In the genomic region with DNA sequence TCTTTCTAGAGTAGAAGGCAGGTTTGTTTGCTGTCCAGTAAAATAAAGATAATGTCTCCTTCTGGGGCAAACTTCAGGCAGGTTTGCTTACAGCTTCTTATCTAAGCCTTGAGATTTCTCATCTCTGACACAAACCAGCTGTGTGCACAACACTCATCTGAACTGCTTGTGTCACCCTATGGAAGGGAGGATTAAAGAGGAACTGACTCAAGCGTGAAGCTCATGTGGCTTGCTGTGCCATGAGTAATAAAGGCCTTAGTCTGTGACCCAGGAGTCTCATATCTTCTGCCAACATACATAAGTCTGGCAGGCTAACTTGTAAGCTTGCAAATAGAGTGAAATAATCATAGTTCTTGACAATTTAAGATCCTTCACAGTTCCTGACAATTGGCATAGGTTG, we compare ENCODE assay signal across 8 cellular contexts.
DNase-seq lines count a peak whose midpoint lies in the region; ATAC-seq lines count a peak whose summit lies in the region.

No MANE protein-coding gene starts in this region.

- peak; percentile 57 for ATAC-seq in HG03460 (IDR thresholded peaks at IDR 0.05; ENCODE audit: unreplicated experiment)

- peak; percentile 37 for DNase-seq in NOMO-1 treated with DMSO at 0.1 percent for 48 hours (lab: John Stamatoyannopoulos, UW; ENCODE audit: unreplicated experiment)
- DNase-seq in NOMO-1 treated with dmso at 0.1 percent for 144 hours (lab: John Stamatoyannopoulos, UW; ENCODE audit: unreplicated experiment): no peak
- peak; percentile 81 for DNase-seq in amniotic stem cell (lab: John Stamatoyannopoulos, UW)
- peak; percentile 14 for DNase-seq in retina
- no peak for DNase-seq in middle frontal gyrus (ENCODE audit: extremely low spot score, low spot score)
- no peak for DNase-seq in NCI-H1436 (lab: John Stamatoyannopoulos, UW)
- no peak for DNase-seq in Ammon's horn (ENCODE audit: low spot score)

Comparison
In these comparisons a context has a peak if more than half of its experiments do, and no peak if none do; other contexts are left out.
1. DNase-seq: peak in NOMO-1 treated with DMSO at 0.1 percent for 48 hours (single experiment), amniotic stem cell (single experiment) and retina (single experiment); none in NOMO-1 treated with dmso at 0.1 percent for 144 hours (single experiment), middle frontal gyrus (single experiment), NCI-H1436 (single experiment) and Ammon's horn (single experiment).